ENCODE assay signal across 8 cellular contexts in the genomic region with DNA sequence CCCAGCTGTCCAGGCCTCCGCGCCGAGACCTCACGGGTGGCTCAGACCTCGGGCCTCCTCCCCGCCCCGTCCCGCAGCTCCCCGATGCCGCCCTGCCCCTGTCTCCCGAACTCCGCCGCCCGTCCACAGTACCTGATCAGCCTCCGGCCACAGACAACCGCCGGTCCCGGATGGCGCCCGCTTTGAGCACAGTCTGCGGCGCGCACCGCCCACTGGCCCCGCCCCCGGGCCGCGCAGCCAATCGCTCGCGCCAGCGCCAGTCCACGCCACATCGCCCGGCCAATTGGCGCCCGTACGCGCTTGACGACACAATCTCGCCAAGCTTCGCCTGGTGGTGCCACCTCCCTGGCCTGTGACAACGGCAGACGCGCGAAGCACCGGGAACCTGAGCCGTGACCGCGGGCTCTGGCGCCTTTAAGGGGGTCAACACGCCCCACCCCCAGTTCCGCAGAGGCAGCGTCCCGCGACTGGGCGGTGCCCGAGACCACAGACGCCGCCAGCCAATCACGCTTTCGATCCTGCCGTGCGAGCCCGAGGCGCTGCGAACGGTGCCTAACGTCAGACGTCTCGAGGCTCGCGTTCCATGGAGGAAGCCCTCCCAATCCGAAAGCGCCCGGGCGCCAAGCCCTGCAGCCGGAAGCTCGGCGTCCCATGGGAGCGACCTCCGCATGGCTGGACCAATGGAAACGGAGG. TPM values are rescaled to one million over a fixed set of nuclear protein-coding genes. Genes with fewer than 3 reads are reported as not detected.
DNase-seq lines count a peak whose midpoint lies in the region; ATAC-seq and TF ChIP-seq lines count a peak whose summit lies in the region.

IDI1 (minus strand) TSS at position 388 of the 693 bp plus-strand sequence; CDS start at position 272, 116 bp downstream.

- peak within 1 kb of the TSS; percentile 88 for H2AFZ ChIP-seq in parathyroid adenoma

- peak; percentile 97 for DNase-seq in GM13976 (ENCODE audit: low spot score)
- peak; percentile 87 for DNase-seq in NCI-H1436 treated with DMSO at 0.1 percent for 48 hours (lab: John Stamatoyannopoulos, UW)
- peak; percentile 96 for DNase-seq in T follicular helper cell (ENCODE audit: low read depth)
- DNase-seq in adipocyte (ENCODE audit: low read depth), result peak; percentile 99
- DNase-seq in cardiac muscle cell (ENCODE audit: low read depth in 1 of 2, low spot score in 1 of 2), result peak; percentile 99 to 100
- peak; percentile 97 to 98 for DNase-seq in tibial artery

- in situ Hi-C loops in GM13976 (cut with MboI; ENCODE audit: low sequenced_read_pairs, unreplicated experiment), result no loop called here

- intact Hi-C loops in tibial artery (cut with DNase I; ENCODE audit: low total_unique reads), result no loop called here

- H3K9me3 ChIP-seq in adipocyte (ENCODE audit: control insufficient read depth, low read length) (no peaks in the 10 kb centered on the region), cardiac muscle cell (ENCODE audit: low read depth) (no peaks in the 10 kb centered on the region), parathyroid adenoma (ENCODE audit: control insufficient read depth, low read length) (no peaks in the 10 kb centered on the region), tibial artery (no peaks in the 10 kb centered on the region)

- TF ChIP-seq CTCF in GM13976 (IDR thresholded peaks at IDR 0.05; ENCODE audit: borderline replicate concordance, control extremely low read depth, extremely low read depth, insufficient read depth, missing control alignments) (no peak), cardiac muscle cell (IDR thresholded peaks at IDR 0.05; ENCODE audit: low read depth, low read length) (no peak), parathyroid adenoma (IDR thresholded peaks at IDR 0.05) (peak; percentile 14), tibial artery (IDR thresholded peaks at IDR 0.05) (no peak)

- H3K79me2 ChIP-seq in parathyroid adenoma, result peaks cover 10% of the 10 kb centered on the region

- H3K4me2 ChIP-seq in parathyroid adenoma (ENCODE audit: low read length), result peak within 1 kb of the TSS; percentile 82

- ATAC-seq in HG02852 (IDR thresholded peaks at IDR 0.05; ENCODE audit: unreplicated experiment), result peak; percentile 81

- H3K27ac ChIP-seq in cardiac muscle cell (peak within 1 kb of the TSS; percentile 99), parathyroid adenoma (peak within 1 kb of the TSS; percentile 99), tibial artery (peak within 1 kb of the TSS; percentile 99)

- no peaks in the 10 kb centered on the region for H3K27me3 ChIP-seq in adipocyte (replicated peaks; ENCODE audit: control insufficient read depth, insufficient read depth, low read length)
- H3K27me3 ChIP-seq in cardiac muscle cell, result no peaks in the 10 kb centered on the region
- H3K27me3 ChIP-seq in parathyroid adenoma (ENCODE audit: control insufficient read depth, insufficient read depth, low read length), result no peaks in the 10 kb centered on the region
- no peaks in the 10 kb centered on the region for H3K27me3 ChIP-seq in tibial artery

- H3K4me3 ChIP-seq in adipocyte (ENCODE audit: low read length) (peak within 1 kb of the TSS; percentile 99), cardiac muscle cell (peak within 1 kb of the TSS; percentile 71), parathyroid adenoma (ENCODE audit: low read depth, low read length) (peak within 1 kb of the TSS; percentile 81), tibial artery (peak within 1 kb of the TSS; percentile 89 to 97)

- H3K4me1 ChIP-seq in adipocyte (ENCODE audit: control insufficient read depth, insufficient read depth, low read length), result peaks cover 38% of the 10 kb centered on the region
- peaks cover 17% of the 10 kb centered on the region for H3K4me1 ChIP-seq in cardiac muscle cell (ENCODE audit: low read depth)
- peaks cover 7% of the 10 kb centered on the region for H3K4me1 ChIP-seq in parathyroid adenoma
- peaks cover 0 to 37% (median 15%) of the 10 kb centered on the region in 4 donors for H3K4me1 ChIP-seq in tibial artery

- H3K9ac ChIP-seq in adipocyte (ENCODE audit: low read length) (peak within 1 kb of the TSS; percentile 93), parathyroid adenoma (peak within 1 kb of the TSS; percentile 25)

- peaks cover 25% of the 10 kb centered on the region for H3K36me3 ChIP-seq in adipocyte (ENCODE audit: control insufficient read depth, insufficient read depth, low read length, severe bottlenecking)
- H3K36me3 ChIP-seq in cardiac muscle cell, result peaks cover 9% of the 10 kb centered on the region
- H3K36me3 ChIP-seq in parathyroid adenoma (ENCODE audit: control insufficient read depth, insufficient read depth, low read length), result no peaks in the 10 kb centered on the region
- H3K36me3 ChIP-seq in tibial artery, result peaks cover 0 to 19% (median 17%) of the 10 kb centered on the region in 3 donors

RNA-seq across cellular contexts. Expression of gene IDI1, which starts in this region (rescaled TPM):
- 39.1 and 95.8 TPM in 2 replicates for total RNA-seq in cardiac muscle cell
- 73.8 and 182 TPM in 2 replicates for polyA plus RNA-seq in cardiac muscle cell

Comparison
In these comparisons a context has a peak if more than half of its experiments do, and no peak if none do; other contexts are left out.
1. Peak in every context shown above with its lines: DNase-seq, ATAC-seq, H3K4me3 ChIP-seq and H3K27ac ChIP-seq.